In genomic region chr10:86399514-86399878, GRCh38 we compare ENCODE assay signal across 8 cellular contexts. TPM values are rescaled to one million over a fixed set of nuclear protein-coding genes. Genes with fewer than 3 reads are reported as not detected.
DNase-seq lines count a peak whose midpoint lies in the region; ATAC-seq, FAIRE-seq and TF ChIP-seq lines count a peak whose summit lies in the region.

No MANE protein-coding gene starts in this region.

- peak overlapping the region; percentile 83 for H3K4me3 Mint-ChIP-seq in activated CD4-positive, alpha-beta T cell treated with anti-CD3 and anti-CD28 coated beads for 36 hours
- peak overlapping the region; percentile 88 for H3K4me3 Mint-ChIP-seq in activated CD8-positive, alpha-beta T cell treated with anti-CD3 and anti-CD28 coated beads for 36 hours

- H3K4me3 ChIP-seq in keratinocyte (ENCODE audit: control insufficient read depth in 2 of 3, extremely low read depth in 1 of 3, insufficient read depth in 2 of 3, low read depth in 1 of 3, low read length in 3 of 3) (peak overlapping the region in 2 of 3 experiments; percentile 66 to 77), stomach (peak overlapping the region in 3 of 4 donors; percentile 54 to 82 (median 63))

- H3K36me3 Mint-ChIP-seq in activated CD4-positive, alpha-beta T cell treated with anti-CD3 and anti-CD28 coated beads for 36 hours (ENCODE audit: low read depth) = no peaks in the 10 kb centered on the region
- H3K36me3 Mint-ChIP-seq in activated CD8-positive, alpha-beta T cell treated with anti-CD3 and anti-CD28 coated beads for 36 hours (ENCODE audit: low read depth) = no peaks in the 10 kb centered on the region

- H3K27ac ChIP-seq in keratinocyte (ENCODE audit: control insufficient read depth, insufficient read depth, low read length) = peak overlapping the region; percentile 14
- peak overlapping the region in 4 of 5 donors; percentile 73 to 91 (median 88) for H3K27ac ChIP-seq in stomach

- no peaks in the 10 kb centered on the region for H3K9me1 ChIP-seq in keratinocyte (ENCODE audit: control insufficient read depth, extremely low read depth, insufficient read depth, low read length)

- ATAC-seq in activated CD4-positive, alpha-beta T cell treated with anti-CD3 and anti-CD28 coated beads for 36 hours = no peak
- ATAC-seq in activated CD8-positive, alpha-beta T cell treated with anti-CD3 and anti-CD28 coated beads for 36 hours = no peak

- no peak for DNase-seq in activated CD4-positive, alpha-beta T cell treated with anti-CD3 and anti-CD28 coated beads for 36 hours
- DNase-seq in activated CD4-positive, alpha-beta T cell treated with anti-CD3 and anti-CD28 coated beads, Interleukin-2, amount 50 U/mL, for 1 hour = no peak
- no peak for DNase-seq in activated CD8-positive, alpha-beta T cell treated with anti-CD3 and anti-CD28 coated beads for 36 hours
- DNase-seq in keratinocyte (ENCODE audit: low read depth, low spot score) (no peak), stomach (no peak), NCI-H2107 treated with DMSO at 0.1 percent for 48 hours (lab: John Stamatoyannopoulos, UW; ENCODE audit: unreplicated experiment) (no peak), NK-92 (lab: John Stamatoyannopoulos, UW; ENCODE audit: unreplicated experiment) (no peak), retina (no peak)

- peak overlapping the region; percentile 89 for H3K4me2 ChIP-seq in keratinocyte (ENCODE audit: control insufficient read depth, extremely low read depth, insufficient read depth, low read depth, low read length)

- no peak for TF ChIP-seq POLR2A in stomach (IDR thresholded peaks at IDR 0.05)

- H2AFZ ChIP-seq in keratinocyte (ENCODE audit: control insufficient read depth, low read length) = peak overlapping the region; percentile 92

- CTCF ChIA-PET in activated CD4-positive, alpha-beta T cell treated with anti-CD3 and anti-CD28 coated beads for 36 hours (lab: Charles Lee) = interaction anchor here (0.6 to 4.9 kb wide), 23 partner anchors 9 to 230 kb away, joined by 3 to 50 read pairs (median 4); partner anchors contain the start of gene WAPL
- CTCF ChIA-PET in activated CD8-positive, alpha-beta T cell treated with anti-CD3 and anti-CD28 coated beads for 36 hours (lab: Charles Lee) = interaction anchor here (0.8 to 4.2 kb wide), 23 partner anchors 8 to 189 kb away, joined by 3 to 71 read pairs (median 8); partner anchors contain the start of gene WAPL

- peaks cover 10% of the 10 kb centered on the region for H3K4me1 ChIP-seq in keratinocyte (ENCODE audit: control insufficient read depth, extremely low read depth, insufficient read depth, low read length)
- peaks cover 23 to 40% (median 38%) of the 10 kb centered on the region in 4 donors for H3K4me1 ChIP-seq in stomach

- 31 to 40% (median 39%) methylated on average over 9 of the region's 9 CpGs for WGBS in stomach, 5 donors

- H3K36me3 ChIP-seq in keratinocyte (ENCODE audit: control insufficient read depth in 2 of 2, extremely low read depth in 1 of 2, insufficient read depth in 2 of 2, low read length in 2 of 2) = no peaks in the 10 kb centered on the region
- no peaks in the 10 kb centered on the region for H3K36me3 ChIP-seq in stomach

- H3K79me2 ChIP-seq in keratinocyte (ENCODE audit: control insufficient read depth, insufficient read depth, low read length) = no peaks in the 10 kb centered on the region

- H3K27ac Mint-ChIP-seq in activated CD4-positive, alpha-beta T cell treated with anti-CD3 and anti-CD28 coated beads for 36 hours = peak overlapping the region; percentile 79
- peak overlapping the region; percentile 84 for H3K27ac Mint-ChIP-seq in activated CD8-positive, alpha-beta T cell treated with anti-CD3 and anti-CD28 coated beads for 36 hours

- FAIRE-seq in keratinocyte (lab: Jason Lieb, UNC) = no peak

- dilution Hi-C loops in keratinocyte (cut with MboI; ENCODE audit: extremely low pct_ligation_motif_present, low sequenced_read_pairs) = no loop called here

- no peaks in the 10 kb centered on the region for H4K20me1 ChIP-seq in keratinocyte (ENCODE audit: control insufficient read depth, extremely low read depth, insufficient read depth, low read length)

- peaks cover 17% of the 10 kb centered on the region for H3K27me3 ChIP-seq in keratinocyte (ENCODE audit: control insufficient read depth, extremely low read depth, insufficient read depth, low read length)
- H3K27me3 ChIP-seq in stomach = peaks cover 0 to 27% (median 3%) of the 10 kb centered on the region in 3 donors

- no peaks in the 10 kb centered on the region for H3K27me3 Mint-ChIP-seq in activated CD4-positive, alpha-beta T cell treated with anti-CD3 and anti-CD28 coated beads for 36 hours
- H3K27me3 Mint-ChIP-seq in activated CD8-positive, alpha-beta T cell treated with anti-CD3 and anti-CD28 coated beads for 36 hours = no peaks in the 10 kb centered on the region

- POLR2A ChIA-PET in activated CD4-positive, alpha-beta T cell treated with anti-CD3 and anti-CD28 coated beads for 36 hours (lab: Charles Lee) = interaction anchor here (0.6 to 1.5 kb wide), 6 partner anchors 12 to 186 kb away, joined by 3 to 7 read pairs (median 4); partner anchors contain the start of gene WAPL
- POLR2A ChIA-PET in activated CD8-positive, alpha-beta T cell treated with anti-CD3 and anti-CD28 coated beads for 36 hours (lab: Charles Lee) = interaction anchor here (0.7 to 4.4 kb wide), 15 partner anchors 9 to 190 kb away, joined by 3 to 32 read pairs (median 5); partner anchors contain the start of gene WAPL

- peak overlapping the region; percentile 63 for H3K9ac ChIP-seq in keratinocyte (ENCODE audit: control insufficient read depth, extremely low read depth, insufficient read depth, low read length)

- no peak for TF ChIP-seq EP300 in stomach (IDR thresholded peaks at IDR 0.05)

- H3K9me3 Mint-ChIP-seq in activated CD4-positive, alpha-beta T cell treated with anti-CD3 and anti-CD28 coated beads for 36 hours (ENCODE audit: low read depth) = no peaks in the 10 kb centered on the region
- peaks cover 2% of the 10 kb centered on the region for H3K9me3 Mint-ChIP-seq in activated CD8-positive, alpha-beta T cell treated with anti-CD3 and anti-CD28 coated beads for 36 hours

- H3K9me3 ChIP-seq in keratinocyte (ENCODE audit: control insufficient read depth, low read depth, low read length) = no peaks in the 10 kb centered on the region
- H3K9me3 ChIP-seq in stomach = no peaks in the 10 kb centered on the region

- TF ChIP-seq CTCF in activated CD8-positive, alpha-beta T cell treated with anti-CD3 and anti-CD28 coated beads for 36 hours (IDR thresholded peaks at IDR 0.05) = no peak
- TF ChIP-seq CTCF in keratinocyte (optimal IDR thresholded peaks at IDR 0.05 in 1 of 3, IDR thresholded peaks at IDR 0.05 in 1 of 3, conservative IDR thresholded peaks at IDR 0.05 in 1 of 3; ENCODE audit: extremely low read depth in 1 of 3, insufficient read depth in 2 of 3, low read length in 3 of 3) = no peak
- TF ChIP-seq CTCF in stomach (IDR thresholded peaks at IDR 0.05) = no peak

- intact Hi-C loops in activated CD4-positive, alpha-beta T cell treated with anti-CD3 and anti-CD28 coated beads for 36 hours (cut with DNase I, micrococcal nuclease) = loop anchor here in 1 of 2 experiments (1.0 to 5.0 kb wide), 2 partner anchors 186 to 243 kb away; no protein-coding TSS in a partner anchor
- intact Hi-C loops in activated CD8-positive, alpha-beta T cell treated with anti-CD3 and anti-CD28 coated beads for 36 hours (cut with micrococcal nuclease) = loop anchor here (10.0 kb wide), 1 partner anchor 45 kb away; no protein-coding TSS in a partner anchor
- intact Hi-C loops in stomach (cut with DNase I; ENCODE audit: low total_unique reads) = loop anchor here (5.0 kb wide), 1 partner anchor 188 kb away; no protein-coding TSS in a partner anchor

- peaks cover 21% of the 10 kb centered on the region for H3K4me1 Mint-ChIP-seq in activated CD4-positive, alpha-beta T cell treated with anti-CD3 and anti-CD28 coated beads for 36 hours
- peaks cover 21% of the 10 kb centered on the region for H3K4me1 Mint-ChIP-seq in activated CD8-positive, alpha-beta T cell treated with anti-CD3 and anti-CD28 coated beads for 36 hours (ENCODE audit: low read depth)

RNA-seq across cellular contexts. Expression of gene GRID1, which starts 32.9 kb away (rescaled TPM):
- not detected for total RNA-seq in activated CD4-positive, alpha-beta T cell treated with anti-CD3 and anti-CD28 coated beads for 36 hours
- total RNA-seq in activated CD8-positive, alpha-beta T cell treated with anti-CD3 and anti-CD28 coated beads for 36 hours = not detected
- polyA plus RNA-seq in keratinocyte (0.01 to 0.03 TPM (median 0.03 TPM) in 3 replicates), stomach (under 1 TPM; 0.31 to 0.63 (median 0.50) TPM)
- polyA plus RNA-seq in keratinocyte (2011; ENCODE audit: low read depth) = 0.14 TPM
- 0.06 TPM in 2 replicates for polyA plus RNA-seq in keratinocyte (2011; cell fraction: cytosol; rRNA removed)
- polyA plus RNA-seq in keratinocyte (2011; cell fraction: nucleus; rRNA removed) = 0.04 TPM in 1 of 2 replicates, not detected in the other
- polyA plus RNA-seq in keratinocyte (2012; ENCODE audit: low replicate concordance) = 0.49 TPM in 1 of 2 replicates, not detected in the other
- 0.20 to 0.98 TPM in 2 of 3 replicates, not detected in the other for polyA minus RNA-seq in keratinocyte
- not detected for polyA minus RNA-seq in keratinocyte (2011; cell fraction: cytosol; rRNA and poly(A)+ RNA removed)
- 0.16 and 0.42 TPM in 2 replicates for polyA minus RNA-seq in keratinocyte (2011; cell fraction: nucleus; rRNA and poly(A)+ RNA removed)
- total RNA-seq in stomach = 1 to 10 TPM in 4 of 5 donors, not detected in 1; 1.0 to 8.5 (median 1.9) TPM
